Comparison of ENCODE assay signal across 5 cellular contexts in genomic region chr12:7881736-7882120, GRCh38. TPM values are rescaled to one million over a fixed set of nuclear protein-coding genes. Genes with fewer than 3 reads are reported as not detected.
"Had no signal": no experiment of that assay in that cellular context is flagged by ENCODE, and none has a peak within 500 bp of the region (broad histone marks: within the 10 kb centered on the region; RNA-seq: fewer than 3 reads in every experiment).

No MANE protein-coding gene starts in this region.

RNA-seq across cellular contexts. Expression of gene SLC2A14, which starts 9.0 kb away (rescaled TPM):
- total RNA-seq: bronchial epithelial cell; cardiac muscle cell; T-helper 1 cell treated with Interleukin-12 subunit alpha and Interleukin-12 subunit beta and Interleukin-4 antibody, amounts not matched to agents 30 ng/mL and 1 ng/mL, for 36 hours; T-helper 2 cell treated with Interferon-gamma antibody and Interleukin-4, amounts not matched to agents 100 ng/mL and 5 ng/mL, for 36 hours had no signal
- polyA plus RNA-seq: aorta had no signal
